Comparison of ENCODE assay signal across 8 cellular contexts in genomic region chr1:23343246-23344110, GRCh38. TPM values are rescaled to one million over a fixed set of nuclear protein-coding genes. Genes with fewer than 3 reads are reported as not detected.
A peak's percentile ranks its signal among the peaks of the same experiment; 100 is the strongest.
DNase-seq lines count a peak whose midpoint lies in the region; ATAC-seq and TF ChIP-seq lines count a peak whose summit lies in the region.

No MANE protein-coding gene starts in this region.

- WGBS in testis, 2 donors: 0% methylated on average over 19 to 49 of the region's 65 CpGs

- H3K4me3 ChIP-seq in fibroblast of mammary gland (ENCODE audit: control insufficient read depth, low read depth, low read length) (peak overlapping the region; percentile 89), testis (peak overlapping the region; percentile 94 to 97)

- peak overlapping the region; percentile 97 to 98 for H3K27ac ChIP-seq in testis

- peak overlapping the region; percentile 95 for H3K4me3 Mint-ChIP-seq in HFFc6
- H3K4me3 Mint-ChIP-seq in activated T-cell treated with anti-CD3 and anti-CD28 coated beads, Interleukin-2, amount 50 U/mL, for 4 hours: peak overlapping the region; percentile 90
- H3K4me3 Mint-ChIP-seq in neural crest cell: peak overlapping the region; percentile 90

- TF ChIP-seq CTCF in HFFc6 (IDR thresholded peaks at IDR 0.05) (no peak), fibroblast of mammary gland (conservative IDR thresholded peaks at IDR 0.05; ENCODE audit: control insufficient read depth, insufficient read depth, low read depth, low read length) (no peak), neural crest cell (conservative IDR thresholded peaks at IDR 0.05) (no peak), testis (IDR thresholded peaks at IDR 0.05) (no peak)

- no peaks in the 10 kb centered on the region; the same call in none of the 2 replicates for H3K27me3 Mint-ChIP-seq in HFFc6 (ENCODE audit: insufficient read depth)
- no peaks in the 10 kb centered on the region for H3K27me3 Mint-ChIP-seq in activated T-cell treated with anti-CD3 and anti-CD28 coated beads, Interleukin-2, amount 50 U/mL, for 4 hours (ENCODE audit: low read depth)
- no peaks in the 10 kb centered on the region for H3K27me3 Mint-ChIP-seq in neural crest cell (ENCODE audit: low read depth)

- H3K9me3 Mint-ChIP-seq in HFFc6: no peaks in the 10 kb centered on the region
- H3K9me3 Mint-ChIP-seq in activated T-cell treated with anti-CD3 and anti-CD28 coated beads, Interleukin-2, amount 50 U/mL, for 4 hours: no peaks in the 10 kb centered on the region
- no peaks in the 10 kb centered on the region for H3K9me3 Mint-ChIP-seq in neural crest cell

- H3K27ac Mint-ChIP-seq in HFFc6 (peak overlapping the region; percentile 96), neural crest cell (ENCODE audit: unreplicated experiment) (peak overlapping the region; percentile 98)

- no peaks in the 10 kb centered on the region for H3K36me3 ChIP-seq in testis (ENCODE audit: low read depth, missing control alignments)

- DNase-seq in NCI-H1105 treated with DMSO at 0.1 percent for 48 hours (lab: John Stamatoyannopoulos, UW) (peak; percentile 30), NCI-H1105 (lab: John Stamatoyannopoulos, UW) (no peak), HFFc6 (peak; percentile 80), NCI-H446 treated with DMSO at 0.1 percent for 48 hours (lab: John Stamatoyannopoulos, UW) (peak; percentile 34), fibroblast of mammary gland (ENCODE audit: low read depth) (peak; percentile 73), neural crest cell (ENCODE audit: low read depth, low spot score) (peak; percentile 31), testis (peak; percentile 34)
- peak; percentile 54 for DNase-seq in activated T-cell treated with anti-CD3 and anti-CD28 coated beads, Interleukin-2, amount 50 U/mL, for 4 hours

- H3K9me3 ChIP-seq in testis: no peaks in the 10 kb centered on the region

- H3K4me1 ChIP-seq in testis: peaks cover 34% of the 10 kb centered on the region

- TF ChIP-seq POLR2A in testis (IDR thresholded peaks at IDR 0.05): no peak

- H3K36me3 Mint-ChIP-seq in HFFc6 (ENCODE audit: low read depth) (peaks cover 27% of the 10 kb centered on the region), neural crest cell (ENCODE audit: low read depth) (peaks cover 8% of the 10 kb centered on the region)
- peaks cover 14% of the 10 kb centered on the region for H3K36me3 Mint-ChIP-seq in activated T-cell treated with anti-CD3 and anti-CD28 coated beads, Interleukin-2, amount 50 U/mL, for 4 hours (ENCODE audit: insufficient read depth)

- H3K27me3 ChIP-seq in testis: no peaks in the 10 kb centered on the region

- H3K4me1 Mint-ChIP-seq in HFFc6 (ENCODE audit: low read depth) (peaks cover 49% of the 10 kb centered on the region), neural crest cell (peaks cover 52% of the 10 kb centered on the region)
- H3K4me1 Mint-ChIP-seq in activated T-cell treated with anti-CD3 and anti-CD28 coated beads, Interleukin-2, amount 50 U/mL, for 4 hours (ENCODE audit: low read depth): peaks cover 49% of the 10 kb centered on the region

- intact Hi-C loops in testis (cut with DNase I; ENCODE audit: low total_unique reads): no loop called here

- ATAC-seq in activated T-cell treated with anti-CD3 and anti-CD28 coated beads, Interleukin-2, amount 50 U/mL, for 4 hours: peak; percentile 13 to 24

RNA-seq across cellular contexts. Expression of gene HNRNPR, which starts 0.6 kb away (rescaled TPM):
- 100 to 1,000 TPM; 115 to 147 (median 144) TPM for total RNA-seq in HFFc6 (2021; fragmentation: NEBNext Ultra II Directional; extraction: Animal tissue kit (Norgen Biotek cat#: 25700))
- 100 to 1,000 TPM; 253 to 269 (median 254) TPM for total RNA-seq in activated T-cell treated with anti-CD3 and anti-CD28 coated beads, Interleukin-2, amount 50 U/mL, for 4 hours
- 293 and 305 TPM in 2 replicates for total RNA-seq in neural crest cell
- 10 to 100 TPM; 93.8 to 95.8 TPM for total RNA-seq in testis
- polyA plus RNA-seq in testis (ENCODE audit: insufficient read depth, low read depth, low replicate concordance): 89.6 TPM

RNA-seq across cellular contexts. Expression of gene ZNF436, which starts 26.2 kb away (rescaled TPM):
- total RNA-seq in HFFc6 (2021; fragmentation: NEBNext Ultra II Directional; extraction: Animal tissue kit (Norgen Biotek cat#: 25700)): 1 to 10 TPM; 7.3 to 9.9 (median 8.8) TPM
- 1 to 10 TPM; 3.1 to 4.7 (median 4.3) TPM for total RNA-seq in activated T-cell treated with anti-CD3 and anti-CD28 coated beads, Interleukin-2, amount 50 U/mL, for 4 hours
- total RNA-seq in neural crest cell: 9.2 and 10.0 TPM in 2 replicates
- total RNA-seq in testis: 10 to 100 TPM; 26.7 to 29.0 TPM
- 24.6 TPM for polyA plus RNA-seq in testis (ENCODE audit: insufficient read depth, low read depth, low replicate concordance)
